ENCODE assay signal across 25 cellular contexts in genomic region chr9:98687911-98688310, GRCh38. TPM values are rescaled to one million over a fixed set of nuclear protein-coding genes. Genes with fewer than 3 reads are reported as not detected.
"Had no signal": no experiment of that assay in that cellular context is flagged by ENCODE, and none has a peak within 500 bp of the region (broad histone marks: within the 10 kb centered on the region; RNA-seq: fewer than 3 reads in every experiment).

No MANE protein-coding gene starts in this region.

- H3K27ac Mint-ChIP-seq: activated CD4-positive, alpha-beta memory T cell treated with anti-CD3 and anti-CD28 coated beads for 36 hours; activated naive CD4-positive, alpha-beta T cell treated with anti-CD3 and anti-CD28 coated beads, Interleukin-2, amount 10 ng/mL, durations not matched to agents 7 days and 5 days; neural progenitor cell; T-helper 1 cell treated with Interleukin-12 subunit alpha and Interleukin-12 subunit beta and Interleukin-4 antibody, amounts not matched to agents 30 μg/mL and 1 μg/mL, for 36 hours had no signal

- H3K4me2 ChIP-seq: neural progenitor cell had no signal

- H3K4me3 ChIP-seq: body of pancreas, lung, neural progenitor cell, thoracic aorta, upper lobe of right lung had no signal

- H3K36me3 ChIP-seq: neural progenitor cell, thoracic aorta, upper lobe of right lung had no signal

- H3K27ac ChIP-seq: body of pancreas, neural progenitor cell, thoracic aorta, upper lobe of right lung had no signal

- FAIRE-seq: endometrium had no signal

- ATAC-seq: body of pancreas; left colon; naive thymus-derived CD8-positive, alpha-beta T cell; upper lobe of right lung had no signal

- H3K9me3 Mint-ChIP-seq: activated CD4-positive, alpha-beta memory T cell treated with anti-CD3 and anti-CD28 coated beads for 36 hours; activated naive CD4-positive, alpha-beta T cell treated with anti-CD3 and anti-CD28 coated beads, Interleukin-2, amount 10 ng/mL, durations not matched to agents 7 days and 5 days; naive thymus-derived CD8-positive, alpha-beta T cell; neural progenitor cell; T-helper 1 cell treated with Interleukin-12 subunit alpha and Interleukin-12 subunit beta and Interleukin-4 antibody, amounts not matched to agents 30 μg/mL and 1 μg/mL, for 36 hours had no signal

- H2AFZ ChIP-seq: neural progenitor cell had no signal

- H3K36me3 Mint-ChIP-seq: activated CD4-positive, alpha-beta memory T cell treated with anti-CD3 and anti-CD28 coated beads for 36 hours; activated naive CD4-positive, alpha-beta T cell treated with anti-CD3 and anti-CD28 coated beads, Interleukin-2, amount 10 ng/mL, durations not matched to agents 7 days and 5 days; naive thymus-derived CD8-positive, alpha-beta T cell; neural progenitor cell had no signal

- H3K4me3 Mint-ChIP-seq: activated CD4-positive, alpha-beta memory T cell treated with anti-CD3 and anti-CD28 coated beads for 36 hours; activated naive CD4-positive, alpha-beta T cell treated with anti-CD3 and anti-CD28 coated beads, Interleukin-2, amount 10 ng/mL, durations not matched to agents 7 days and 5 days; naive thymus-derived CD8-positive, alpha-beta T cell; neural progenitor cell; T-helper 1 cell treated with Interleukin-12 subunit alpha and Interleukin-12 subunit beta and Interleukin-4 antibody, amounts not matched to agents 30 μg/mL and 1 μg/mL, for 36 hours had no signal

- H3K27me3 Mint-ChIP-seq: activated CD4-positive, alpha-beta memory T cell treated with anti-CD3 and anti-CD28 coated beads for 36 hours had no signal

- H3K27me3 ChIP-seq: body of pancreas, neural progenitor cell, upper lobe of right lung had no signal

- DNase-seq: activated CD4-positive, alpha-beta memory T cell treated with anti-CD3 and anti-CD28 coated beads for 36 hours; activated CD4-positive, alpha-beta T cell treated with anti-CD3 and anti-CD28 coated beads for 4 hours; activated CD4-positive, CD25-positive, alpha-beta regulatory T cell; activated effector memory CD4-positive, alpha-beta T cell treated with Interleukin-2 at 50 U/mL for 16 hours; activated naive CD4-positive, alpha-beta T cell treated with anti-CD3 and anti-CD28 coated beads, Interleukin-2, amount 10 ng/mL, durations not matched to agents 7 days and 5 days; activated T-cell treated with anti-CD3 and anti-CD28 coated beads, Interleukin-2, amount 50 U/mL, for 48 hours; anterior cingulate cortex; body of pancreas; erythroblast; foreskin melanocyte; hippocampal formation; left colon; naive thymus-derived CD8-positive, alpha-beta T cell; posterior cingulate gyrus; stimulated activated CD4-positive, alpha-beta T cell treated with anti-CD3 and anti-CD28 coated beads, Interleukin-2, amount 100 ng/mL, for 48 hours; stimulated activated CD8-positive, alpha-beta memory T cell treated with anti-CD3 and anti-CD28 coated beads, Interleukin-4, amount 100 ng/mL, for 48 hours; stimulated activated naive CD4-positive, alpha-beta T cell; T1000; upper lobe of right lung had no signal

- H3K9ac ChIP-seq: neural progenitor cell had no signal

- H3K9me3 ChIP-seq: body of pancreas, thoracic aorta, upper lobe of right lung had no signal

- H3K4me1 ChIP-seq: body of pancreas, neural progenitor cell, upper lobe of right lung had no signal

RNA-seq across cellular contexts. Expression of gene GABBR2, which starts 20.8 kb away (rescaled TPM):
- total RNA-seq: activated CD4-positive, alpha-beta memory T cell treated with anti-CD3 and anti-CD28 coated beads for 36 hours; body of pancreas; left colon; naive thymus-derived CD8-positive, alpha-beta T cell; omental fat pad; thoracic aorta had no signal
- polyA plus RNA-seq: naive thymus-derived CD8-positive, alpha-beta T cell had no signal
